13 cellular contexts compared by ENCODE assay signal in genomic region chr1:84571150-84571535, GRCh38. TPM values are rescaled to one million over a fixed set of nuclear protein-coding genes. Genes with fewer than 3 reads are reported as not detected.
DNase-seq lines count a peak whose midpoint lies in the region; ATAC-seq, FAIRE-seq and TF ChIP-seq lines count a peak whose summit lies in the region.
"Had no signal": no experiment of that assay in that cellular context is flagged by ENCODE, and none has a peak within 500 bp of the region (broad histone marks: within the 10 kb centered on the region; RNA-seq: fewer than 3 reads in every experiment).

No MANE protein-coding gene starts in this region.

- no peak overlapping the region for H3K14ac ChIP-seq in mesenchymal stem cell (ENCODE audit: low read length in 2 of 2)

- WGBS in mesenchymal stem cell: 72% methylated on average over 2 of the region's 2 CpGs

- no peak overlapping the region for H3K9ac ChIP-seq in DND-41 (ENCODE audit: low read depth, low read length)
- H3K9ac ChIP-seq in mesenchymal stem cell (ENCODE audit: low read length): no peak overlapping the region

- no peak overlapping the region for H3K18ac ChIP-seq in mesenchymal stem cell (ENCODE audit: low read depth in 1 of 2, low read length in 2 of 2)

- no peak for FAIRE-seq in D721Med (lab: Jason Lieb, UNC)
- FAIRE-seq: islet of Langerhans had no signal

- H3K9me3 Mint-ChIP-seq in activated naive CD8-positive, alpha-beta T cell treated with anti-CD3 and anti-CD28 coated beads, Interleukin-2, amount 50 U/mL, for 24 hours: no peaks in the 10 kb centered on the region
- H3K9me3 Mint-ChIP-seq: mesothelial cell of epicardium had no signal

- H3K4me1 Mint-ChIP-seq in activated naive CD8-positive, alpha-beta T cell treated with anti-CD3 and anti-CD28 coated beads, Interleukin-2, amount 50 U/mL, for 24 hours: peaks cover 59% of the 10 kb centered on the region

- H3K79me2 ChIP-seq in DND-41 (ENCODE audit: insufficient read depth, low read length): peaks cover 22% of the 10 kb centered on the region

- no peak overlapping the region for H2BK120ac ChIP-seq in mesenchymal stem cell (ENCODE audit: low read depth, low read length)

- H3K4me2 ChIP-seq in DND-41 (ENCODE audit: insufficient read depth, low read length): 0 out of 2 replicates have a peak overlapping the region, but pooled peaks have one; percentile 18
- H3K4me2 ChIP-seq in mesenchymal stem cell (ENCODE audit: low read length, poor library complexity, severe bottlenecking): no peak overlapping the region

- H3K4me1 ChIP-seq in DND-41 (ENCODE audit: insufficient read depth, low read length) (peaks cover 28% of the 10 kb centered on the region), mesenchymal stem cell (ENCODE audit: control insufficient read depth, insufficient read depth, low read depth, low read length) (peaks cover 3% of the 10 kb centered on the region)

- H3K36me3 Mint-ChIP-seq in activated naive CD8-positive, alpha-beta T cell treated with anti-CD3 and anti-CD28 coated beads, Interleukin-2, amount 50 U/mL, for 24 hours (ENCODE audit: low read depth): peaks cover 30% of the 10 kb centered on the region

- no peak overlapping the region for H2BK12ac ChIP-seq in mesenchymal stem cell (ENCODE audit: low read length in 2 of 2)

- H3K4me3 ChIP-seq in DND-41 (ENCODE audit: low read depth in 1 of 2, low read length in 2 of 2) (no peak overlapping the region), mesenchymal stem cell (ENCODE audit: insufficient read depth in 1 of 2, low read depth in 1 of 2, low read length in 2 of 2) (no peak overlapping the region)
- H3K4me3 ChIP-seq: SJCRH30, suprapubic skin had no signal

- H4K91ac ChIP-seq in mesenchymal stem cell (ENCODE audit: low read length): no peak overlapping the region

- peak overlapping the region; percentile 65 for H3K27ac Mint-ChIP-seq in activated naive CD8-positive, alpha-beta T cell treated with anti-CD3 and anti-CD28 coated beads, Interleukin-2, amount 50 U/mL, for 24 hours
- H3K27ac Mint-ChIP-seq: mesothelial cell of epicardium had no signal

- no peak overlapping the region for H3K4ac ChIP-seq in mesenchymal stem cell (ENCODE audit: low read depth in 1 of 2, low read length in 2 of 2)

- H3K9me3 ChIP-seq in DND-41 (ENCODE audit: insufficient read depth, low read length, severe bottlenecking): no peaks in the 10 kb centered on the region
- no peaks in the 10 kb centered on the region for H3K9me3 ChIP-seq in mesenchymal stem cell (ENCODE audit: control insufficient read depth, low read length)
- H3K9me3 ChIP-seq: SJCRH30, suprapubic skin had no signal

- H4K8ac ChIP-seq in mesenchymal stem cell (ENCODE audit: low read length): no peak overlapping the region

- DNase-seq in DND-41: no peak
- peak; percentile 68 for DNase-seq in HCEC 1CT
- no peak for DNase-seq in activated naive CD8-positive, alpha-beta T cell treated with anti-CD3 and anti-CD28 coated beads, Interleukin-2, amount 50 U/mL, for 24 hours
- peak; percentile 20 for DNase-seq in mesenchymal stem cell
- DNase-seq in D721Med (ENCODE audit: insufficient read length, low spot score): no peak
- DNase-seq: activated naive CD4-positive, alpha-beta T cell treated with Interleukin-2 at 50 U/mL for 16 hours; central memory CD4-positive, alpha-beta T cell; SJCRH30 had no signal

- peaks cover 16% of the 10 kb centered on the region for H3K79me1 ChIP-seq in mesenchymal stem cell (replicated peaks; ENCODE audit: low read length, poor library complexity, severe bottlenecking)

- no peak overlapping the region for H2AFZ ChIP-seq in DND-41 (ENCODE audit: low read depth, low read length)
- no peak overlapping the region for H2AFZ ChIP-seq in mesenchymal stem cell (ENCODE audit: low read depth, low read length)

- no peaks in the 10 kb centered on the region for H3K27me3 Mint-ChIP-seq in activated naive CD8-positive, alpha-beta T cell treated with anti-CD3 and anti-CD28 coated beads, Interleukin-2, amount 50 U/mL, for 24 hours

- TF ChIP-seq CTCF in DND-41 (IDR thresholded peaks at IDR 0.05; ENCODE audit: borderline replicate concordance, extremely low read depth, low read length, poor library complexity, severe bottlenecking): no peak
- no peak for TF ChIP-seq CTCF in D721Med (IDR thresholded peaks at IDR 0.05; ENCODE audit: insufficient read depth, missing control alignments)

- H3K36me3 ChIP-seq in DND-41 (ENCODE audit: insufficient read depth, low read length) (peaks cover 17% of the 10 kb centered on the region), mesenchymal stem cell (ENCODE audit: control insufficient read depth in 1 of 2, insufficient read depth in 2 of 2, low read depth in 1 of 2, low read length in 2 of 2) (peaks cover 0 to 45% of the 10 kb centered on the region in 2 experiments)
- H3K36me3 ChIP-seq: SJCRH30 had no signal

- no peak overlapping the region for H2BK15ac ChIP-seq in mesenchymal stem cell (ENCODE audit: low read depth, poor library complexity, severe bottlenecking)

- H3K4me3 Mint-ChIP-seq in activated naive CD8-positive, alpha-beta T cell treated with anti-CD3 and anti-CD28 coated beads, Interleukin-2, amount 50 U/mL, for 24 hours: no peak overlapping the region
- H3K4me3 Mint-ChIP-seq: mesothelial cell of epicardium had no signal

- no peaks in the 10 kb centered on the region for H4K20me1 ChIP-seq in DND-41 (ENCODE audit: insufficient read depth, low read length)

- H3K27me3 ChIP-seq in DND-41 (ENCODE audit: insufficient read depth, low read length, poor library complexity) (no peaks in the 10 kb centered on the region), mesenchymal stem cell (ENCODE audit: control insufficient read depth in 1 of 2, insufficient read depth in 1 of 2, low read length in 2 of 2) (no peaks in the 10 kb centered on the region)
- H3K27me3 ChIP-seq: SJCRH30, suprapubic skin had no signal

- no peak overlapping the region for H3K23ac ChIP-seq in mesenchymal stem cell (ENCODE audit: low read length in 2 of 2)

- H2AK5ac ChIP-seq in mesenchymal stem cell (ENCODE audit: low read length, severe bottlenecking): no peak overlapping the region

- H3K27ac ChIP-seq in DND-41 (ENCODE audit: low read length) (no peak overlapping the region), mesenchymal stem cell (ENCODE audit: low read length, poor library complexity, severe bottlenecking) (no peak overlapping the region)
- H3K27ac ChIP-seq: SJCRH30, suprapubic skin had no signal

- H2BK5ac ChIP-seq in mesenchymal stem cell (ENCODE audit: low read depth, low read length, poor library complexity, severe bottlenecking): no peak overlapping the region

- ATAC-seq in DND-41 (ENCODE audit: insufficient read depth, low read depth) (no peak), HG02870 (IDR thresholded peaks at IDR 0.05; ENCODE audit: unreplicated experiment) (no peak), GM18870 (IDR thresholded peaks at IDR 0.05; ENCODE audit: unreplicated experiment) (no peak)
- no peak for ATAC-seq in activated naive CD8-positive, alpha-beta T cell treated with anti-CD3 and anti-CD28 coated beads, Interleukin-2, amount 50 U/mL, for 24 hours

RNA-seq across cellular contexts. Expression of gene CTBS, which starts 3.1 kb away (rescaled TPM):
- 22.5 TPM for polyA plus RNA-seq in mesenchymal stem cell (2013, experiment 1 of 2)
- 24.9 TPM for polyA plus RNA-seq in mesenchymal stem cell (2013, experiment 2 of 2)

Comparison
In these comparisons a context has a peak if more than half of its experiments do, and no peak if none do; other contexts are left out.
1. DNase-seq: peak in HCEC 1CT (single experiment) and mesenchymal stem cell (single experiment); none in DND-41 (single experiment), activated naive CD8-positive, alpha-beta T cell treated with anti-CD3 and anti-CD28 coated beads, Interleukin-2, amount 50 U/mL, for 24 hours (single experiment) and D721Med (single experiment).